36 cellular contexts compared by ENCODE assay signal in the genomic region with DNA sequence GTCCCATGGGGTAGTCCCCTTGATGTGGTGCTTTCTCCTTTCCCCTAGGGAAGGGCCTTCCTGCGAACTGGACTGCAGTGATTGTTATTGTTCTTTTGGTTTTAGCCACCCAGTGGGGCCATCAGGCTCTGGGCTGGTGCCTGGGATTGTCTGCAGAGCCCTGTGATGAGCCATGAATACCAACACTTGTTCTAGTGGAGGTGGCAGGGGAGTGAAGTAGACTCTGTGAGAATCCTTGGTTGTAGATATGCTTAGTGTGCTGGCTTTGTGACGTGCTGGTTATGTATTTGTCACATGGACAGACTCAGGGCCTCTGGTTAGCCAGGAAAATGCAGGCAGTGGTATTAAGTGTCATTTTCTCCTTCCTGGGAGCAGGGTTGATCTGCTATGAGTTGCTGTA.
"Had no signal": no experiment of that assay in that cellular context is flagged by ENCODE, and none has a peak within 500 bp of the region (broad histone marks: within the 10 kb centered on the region; RNA-seq: fewer than 3 reads in every experiment).

No MANE protein-coding gene starts in this region.

- H3K36me3 Mint-ChIP-seq: activated naive CD8-positive, alpha-beta T cell treated with anti-CD3 and anti-CD28 coated beads for 36 hours had no signal

- H3K4me1 Mint-ChIP-seq: activated B cell treated with CpG ODN at 0.5 μM for 24 hours; activated naive CD8-positive, alpha-beta T cell treated with anti-CD3 and anti-CD28 coated beads for 36 hours; activated T-helper 17 cell treated with anti-CD3 and anti-CD28 coated beads, Interleukin-2, amount 50 U/mL, for 72 hours; central memory CD8-positive, alpha-beta T cell had no signal

- H3K4me3 ChIP-seq: adrenal gland, body of pancreas, breast epithelium had no signal

- H3K27me3 ChIP-seq: adrenal gland, body of pancreas, brain microvascular endothelial cell, breast epithelium had no signal

- H3K27ac Mint-ChIP-seq: activated B cell treated with CpG ODN at 0.5 μM for 24 hours; activated CD4-positive, alpha-beta memory T cell treated with anti-CD3 and anti-CD28 coated beads for 36 hours; activated CD8-positive, alpha-beta T cell treated with anti-CD3 and anti-CD28 coated beads for 36 hours; activated naive CD4-positive, alpha-beta T cell treated with anti-CD3 and anti-CD28 coated beads for 36 hours; activated naive CD4-positive, alpha-beta T cell treated with anti-CD3 and anti-CD28 coated beads, Interleukin-2, amount 50 U/mL, for 72 hours; activated naive CD8-positive, alpha-beta T cell treated with anti-CD3 and anti-CD28 coated beads for 36 hours; activated T-cell treated with anti-CD3 and anti-CD28 coated beads, Interleukin-2, amount 50 U/mL, for 72 hours; activated T-helper 1 cell treated with anti-CD3 and anti-CD28 coated beads, Interleukin-12 subunit alpha, Interleukin-12 subunit beta, Interleukin-2, Interleukin-4 antibody, amounts not matched to agents 30 ng/mL and 10 ng/mL and 1 ng/mL, durations not matched to agents 14 hours and 24 hours and 36 hours; activated T-helper 17 cell treated with anti-CD3 and anti-CD28 coated beads, Interleukin-2, amount 50 U/mL, for 72 hours; T-helper 1 cell treated with Interleukin-12 subunit alpha and Interleukin-12 subunit beta and Interleukin-4 antibody, amounts not matched to agents 30 μg/mL and 1 μg/mL, for 36 hours; T-helper 2 cell treated with Interferon-gamma antibody and Interleukin-4, amounts not matched to agents 5 μg/mL and 100 μg/mL, for 36 hours had no signal

- H3K36me3 ChIP-seq: adrenal gland, brain microvascular endothelial cell, breast epithelium had no signal

- ATAC-seq: activated CD8-positive, alpha-beta T cell treated with anti-CD3 and anti-CD28 coated beads for 36 hours; activated naive CD4-positive, alpha-beta T cell treated with anti-CD3 and anti-CD28 coated beads, Interleukin-2, amount 50 U/mL, for 72 hours; activated T-cell treated with anti-CD3 and anti-CD28 coated beads, Interleukin-2, amount 50 U/mL, for 4 hours; activated T-cell treated with anti-CD3 and anti-CD28 coated beads, Interleukin-2, amount 50 U/mL, for 72 hours; activated T-helper 17 cell treated with anti-CD3 and anti-CD28 coated beads, Interleukin-2, amount 50 U/mL, for 72 hours; body of pancreas had no signal

- DNase-seq: activated B cell treated with CpG ODN at 0.5 μM for 24 hours; activated CD4-positive, alpha-beta memory T cell treated with anti-CD3 and anti-CD28 coated beads for 36 hours; activated CD4-positive, alpha-beta T cell treated with anti-CD3 and anti-CD28 coated beads for 4 hours; activated CD4-positive, alpha-beta T cell treated with anti-CD3 and anti-CD28 coated beads, Interleukin-2, amount 50 U/mL, for 1 hour; activated CD4-positive, alpha-beta T cell treated with anti-CD3 and anti-CD28 coated beads, Interleukin-2, amount 50 U/mL, for 4 hours; activated CD4-positive, CD25-positive, alpha-beta regulatory T cell treated with anti-CD3 and anti-CD28 coated beads, Interleukin-2, amount 50 U/mL, for 72 hours; activated CD8-positive, alpha-beta memory T cell treated with anti-CD3 and anti-CD28 coated beads, Interleukin-2, amount 50 U/mL, for 4 hours; activated CD8-positive, alpha-beta T cell treated with anti-CD3 and anti-CD28 coated beads for 36 hours; activated effector memory CD4-positive, alpha-beta T cell treated with anti-CD3 and anti-CD28 coated beads, Interleukin-2, amount 50 U/mL, for 16 hours; activated gamma-delta T cell treated with Interleukin-2 at 50 U/mL for 16 hours; activated naive CD4-positive, alpha-beta T cell; activated naive CD4-positive, alpha-beta T cell treated with anti-CD3 and anti-CD28 coated beads for 36 hours; activated naive CD4-positive, alpha-beta T cell treated with anti-CD3 and anti-CD28 coated beads, Interleukin-2, amount 50 U/mL, for 16 hours; activated naive CD8-positive, alpha-beta T cell treated with anti-CD3 and anti-CD28 coated beads for 36 hours; activated T-cell treated with anti-CD3 and anti-CD28 coated beads for 4 hours; activated T-cell treated with anti-CD3 and anti-CD28 coated beads, Interleukin-2, amount 50 U/mL, for 1 hour; activated T-cell treated with anti-CD3 and anti-CD28 coated beads, Interleukin-2, amount 50 U/mL, for 4 hours; activated T-cell treated with anti-CD3 and anti-CD28 coated beads, Interleukin-2, amount 50 U/mL, for 72 hours; adrenal gland; amniotic stem cell; aorta; body of pancreas; brain microvascular endothelial cell; caudate nucleus; cerebellar nuclear complex; T-helper 1 cell; T-helper 2 cell; T-helper 9 cell had no signal

- H3K27ac ChIP-seq: adrenal gland, body of pancreas, brain microvascular endothelial cell, breast epithelium, VCaP had no signal

- H3K4me1 ChIP-seq: adrenal gland, body of pancreas, breast epithelium had no signal

- H3K4me3 Mint-ChIP-seq: activated B cell treated with CpG ODN at 0.5 μM for 24 hours; activated CD4-positive, alpha-beta memory T cell treated with anti-CD3 and anti-CD28 coated beads for 36 hours; activated CD8-positive, alpha-beta T cell treated with anti-CD3 and anti-CD28 coated beads for 36 hours; activated naive CD4-positive, alpha-beta T cell treated with anti-CD3 and anti-CD28 coated beads for 36 hours; activated naive CD8-positive, alpha-beta T cell treated with anti-CD3 and anti-CD28 coated beads for 36 hours; activated T-cell treated with anti-CD3 and anti-CD28 coated beads, Interleukin-2, amount 50 U/mL, for 4 hours; activated T-cell treated with anti-CD3 and anti-CD28 coated beads, Interleukin-2, amount 50 U/mL, for 72 hours; activated T-helper 1 cell treated with anti-CD3 and anti-CD28 coated beads, Interleukin-12 subunit alpha, Interleukin-12 subunit beta, Interleukin-2, Interleukin-4 antibody, amounts not matched to agents 30 ng/mL and 10 ng/mL and 1 ng/mL, durations not matched to agents 14 hours and 24 hours and 36 hours; activated T-helper 17 cell treated with anti-CD3 and anti-CD28 coated beads, Interleukin-2, amount 50 U/mL, for 72 hours; central memory CD8-positive, alpha-beta T cell; T-helper 1 cell treated with Interleukin-12 subunit alpha and Interleukin-12 subunit beta and Interleukin-4 antibody, amounts not matched to agents 30 μg/mL and 1 μg/mL, for 36 hours; T-helper 2 cell treated with Interferon-gamma antibody and Interleukin-4, amounts not matched to agents 5 μg/mL and 100 μg/mL, for 36 hours had no signal
